ENCODE assay signal across 8 cellular contexts in genomic region chr16:4116328-4117249, GRCh38. TPM values are rescaled to one million over a fixed set of nuclear protein-coding genes. Genes with fewer than 3 reads are reported as not detected.
A peak's percentile ranks its signal among the peaks of the same experiment; 100 is the strongest.
DNase-seq lines count a peak whose midpoint lies in the region; ATAC-seq and TF ChIP-seq lines count a peak whose summit lies in the region.

ADCY9 (minus strand) TSS chr16:4116442; CDS start chr16:4115442, 1,000 bp downstream.

- peak within 1 kb of the TSS; percentile 24 for H3K4ac ChIP-seq in trophoblast cell (ENCODE audit: low read depth, low read length)

- no peaks in the 10 kb centered on the region for H3K36me3 ChIP-seq in CD4-positive, CD25-positive, alpha-beta regulatory T cell (ENCODE audit: control insufficient read depth, insufficient read depth, low read length)
- no peaks in the 10 kb centered on the region for H3K36me3 ChIP-seq in adrenal gland (replicated peaks in 1 of 2)
- peaks cover 0 to 3% (median 0%) of the 10 kb centered on the region in 9 donors for H3K36me3 ChIP-seq in heart left ventricle
- peaks cover 0 to 2% of the 10 kb centered on the region in 2 experiments for H3K36me3 ChIP-seq in trophoblast cell (ENCODE audit: control insufficient read depth in 1 of 2, insufficient read depth in 2 of 2, low read length in 2 of 2)
- no peaks in the 10 kb centered on the region for H3K36me3 ChIP-seq in transverse colon

- H3K4me1 ChIP-seq in CD4-positive, CD25-positive, alpha-beta regulatory T cell (ENCODE audit: control insufficient read depth, insufficient read depth, low read length, poor library complexity, severe bottlenecking) = peaks cover 18% of the 10 kb centered on the region
- H3K4me1 ChIP-seq in adrenal gland (replicated peaks in 1 of 2) (peaks cover 7 to 45% of the 10 kb centered on the region in 2 donors), heart left ventricle (peaks cover 0 to 46% (median 32%) of the 10 kb centered on the region in 12 donors), trophoblast cell (ENCODE audit: control insufficient read depth in 1 of 2, insufficient read depth in 2 of 2, low read length in 2 of 2) (peaks cover 18 to 28% of the 10 kb centered on the region in 2 experiments), transverse colon (peaks cover 4 to 46% (median 38%) of the 10 kb centered on the region in 4 donors)

- H3K18ac ChIP-seq in trophoblast cell (ENCODE audit: low read length) = peak within 1 kb of the TSS; percentile 77

- H2AFZ ChIP-seq in trophoblast cell (ENCODE audit: insufficient read depth, low read length, poor library complexity) = peak within 1 kb of the TSS; percentile 69

- POLR2A ChIA-PET in T-cell (lab: Charles Lee) = interaction anchor here in 1 of 2 donors (0.5 kb wide), 1 partner anchor 210 kb away, joined by 5 read pairs; no protein-coding TSS in a partner anchor

- peak within 1 kb of the TSS; percentile 61 for H2BK12ac ChIP-seq in trophoblast cell (ENCODE audit: low read length)

- peak within 1 kb of the TSS; percentile 53 for H3K14ac ChIP-seq in trophoblast cell (ENCODE audit: low read length)

- peak; percentile 66 to 75 (median 68) for DNase-seq in CD4-positive, CD25-positive, alpha-beta regulatory T cell
- DNase-seq in HuH-7.5 (ENCODE audit: low spot score) = peak; percentile 99
- DNase-seq in T-cell = peak; percentile 37 to 77 (median 63)
- DNase-seq in adrenal gland = peak; percentile 59 to 82 (median 71)
- DNase-seq in heart left ventricle = peak; percentile 82 to 91 (median 87)
- DNase-seq in trophoblast cell = peak; percentile 40 to 83
- DNase-seq in transverse colon = peak; percentile 82

- intact Hi-C loops in adrenal gland (cut with DNase I) (loop anchor here in 1 of 2 donors (5.0 to 10.0 kb wide), 3 partner anchors 62 to 134 kb away; partner anchors contain the start of gene SRL), heart left ventricle (cut with DNase I) (loop anchor here in 9 of 10 donors (1.0 to 10.0 kb wide), 13 partner anchors 64 to 179 kb away; partner anchors contain the start of gene SRL (in 1 of the 9)), transverse colon (cut with DNase I; ENCODE audit: low total_unique reads) (loop anchor here (5.0 to 10.0 kb wide), 3 partner anchors 136 to 179 kb away; no protein-coding TSS in a partner anchor)

- no peak within 1 kb of the TSS for H2AK5ac ChIP-seq in trophoblast cell (ENCODE audit: low read length)

- H3K36me3 Mint-ChIP-seq in CD4-positive, CD25-positive, alpha-beta regulatory T cell = no peaks in the 10 kb centered on the region
- H3K36me3 Mint-ChIP-seq in T-cell = no peaks in the 10 kb centered on the region

- no peak within 1 kb of the TSS for H3K27ac Mint-ChIP-seq in CD4-positive, CD25-positive, alpha-beta regulatory T cell
- H3K27ac Mint-ChIP-seq in T-cell = peak within 1 kb of the TSS; percentile 28 to 80

- no peak for TF ChIP-seq EP300 in transverse colon (IDR thresholded peaks at IDR 0.05; ENCODE audit: low read depth)

- H3K27ac ChIP-seq in CD4-positive, CD25-positive, alpha-beta regulatory T cell (ENCODE audit: insufficient read depth, low read length, poor library complexity, severe bottlenecking) = no peak within 1 kb of the TSS
- H3K27ac ChIP-seq in adrenal gland = peak within 1 kb of the TSS in 4 of 5 donors; percentile 53 to 89 (median 60)
- H3K27ac ChIP-seq in heart left ventricle = peak within 1 kb of the TSS in 11 of 12 donors; percentile 70 to 87 (median 83)
- no peak within 1 kb of the TSS for H3K27ac ChIP-seq in trophoblast cell (ENCODE audit: low read depth, low read length)
- H3K27ac ChIP-seq in transverse colon = peak within 1 kb of the TSS; percentile 81 to 85 (median 82)

- H3K79me2 ChIP-seq in trophoblast cell (ENCODE audit: control insufficient read depth, insufficient read depth, low read length, poor library complexity) = peaks cover 4% of the 10 kb centered on the region

- ATAC-seq in CD4-positive, CD25-positive, alpha-beta regulatory T cell (ENCODE audit: low read depth in 2 of 2) = peak; percentile 72 to 79
- ATAC-seq in GM19438 (IDR thresholded peaks at IDR 0.05; ENCODE audit: low read depth, unreplicated experiment) = peak; percentile 57
- ATAC-seq in T-cell (replicated peaks in 1 of 4) = peak; percentile 74 to 85 (median 77)
- ATAC-seq in heart left ventricle = peak; percentile 25 to 83 (median 78)

- no peak for TF ChIP-seq CTCF in adrenal gland (IDR thresholded peaks at IDR 0.05)
- TF ChIP-seq CTCF in heart left ventricle (IDR thresholded peaks at IDR 0.05) = no peak
- TF ChIP-seq CTCF in transverse colon (IDR thresholded peaks at IDR 0.05) = no peak

- H4K91ac ChIP-seq in trophoblast cell (ENCODE audit: low read depth, low read length) = peak within 1 kb of the TSS; percentile 39

- peak within 1 kb of the TSS; percentile 12 for H2BK120ac ChIP-seq in trophoblast cell (ENCODE audit: insufficient read depth, low read length, poor library complexity)

- no peak within 1 kb of the TSS for H2BK5ac ChIP-seq in trophoblast cell (ENCODE audit: low read depth, low read length, poor library complexity)

- CTCF ChIA-PET in T-cell (lab: Charles Lee) = interaction anchor here in 1 of 2 donors (0.8 kb wide), 1 partner anchor 137 kb away, joined by 3 read pairs; no protein-coding TSS in a partner anchor

- peaks cover 4 to 39% (median 10%) of the 10 kb centered on the region in 4 donors for H3K4me1 Mint-ChIP-seq in CD4-positive, CD25-positive, alpha-beta regulatory T cell
- H3K4me1 Mint-ChIP-seq in T-cell = peaks cover 40 to 41% (median 40%) of the 10 kb centered on the region in 3 donors

- peaks cover 7% of the 10 kb centered on the region for H3K27me3 ChIP-seq in CD4-positive, CD25-positive, alpha-beta regulatory T cell (ENCODE audit: control insufficient read depth, insufficient read depth, low read length)
- no peaks in the 10 kb centered on the region for H3K27me3 ChIP-seq in adrenal gland
- H3K27me3 ChIP-seq in heart left ventricle = no peaks in the 10 kb centered on the region
- H3K27me3 ChIP-seq in trophoblast cell (ENCODE audit: insufficient read depth, low read length) = peaks cover 3% of the 10 kb centered on the region
- no peaks in the 10 kb centered on the region for H3K27me3 ChIP-seq in transverse colon

- no peak within 1 kb of the TSS for H4K12ac ChIP-seq in trophoblast cell (ENCODE audit: low read depth, low read length)

- peak within 1 kb of the TSS; percentile 82 to 96 (median 90) for H3K4me3 Mint-ChIP-seq in CD4-positive, CD25-positive, alpha-beta regulatory T cell
- H3K4me3 Mint-ChIP-seq in T-cell = peak within 1 kb of the TSS; percentile 79 to 87 (median 80)

- WGBS in adrenal gland, 4 donors = 4 to 37% (median 12%) methylated on average over 8 to 99 of the region's 104 CpGs
- WGBS in heart left ventricle, 4 donors = 3 to 23% (median 10%) methylated on average over 13 to 104 of the region's 104 CpGs
- no CpG with 5 or more reads among the region's 104 CpGs for WGBS in trophoblast cell (ENCODE audit: extremely low coverage, insufficient coverage, insufficient read length)
- WGBS in transverse colon (ENCODE audit: low coverage in 1 of 2), 2 donors = 6 to 16% methylated on average over 9 to 29 of the region's 104 CpGs

- peaks cover 0 to 4% (median 0%) of the 10 kb centered on the region in 7 donors for H3K9me3 Mint-ChIP-seq in CD4-positive, CD25-positive, alpha-beta regulatory T cell
- H3K9me3 Mint-ChIP-seq in T-cell = no peaks in the 10 kb centered on the region

- no peaks in the 10 kb centered on the region for H3K9me3 ChIP-seq in CD4-positive, CD25-positive, alpha-beta regulatory T cell (ENCODE audit: control insufficient read depth in 2 of 2, low read length in 2 of 2)
- no peaks in the 10 kb centered on the region for H3K9me3 ChIP-seq in adrenal gland (replicated peaks in 1 of 3)
- no peaks in the 10 kb centered on the region for H3K9me3 ChIP-seq in heart left ventricle
- peaks cover 6% of the 10 kb centered on the region for H3K9me3 ChIP-seq in trophoblast cell (ENCODE audit: insufficient read depth, low read depth, low read length)
- no peaks in the 10 kb centered on the region for H3K9me3 ChIP-seq in transverse colon

- peak within 1 kb of the TSS; percentile 43 for H3K9ac ChIP-seq in trophoblast cell (ENCODE audit: low read length)

- peak; percentile 21 to 64 for TF ChIP-seq POLR2A in adrenal gland (IDR thresholded peaks at IDR 0.05)
- peak in 1 of 2 donors; percentile 55 for TF ChIP-seq POLR2A in heart left ventricle (IDR thresholded peaks at IDR 0.05)
- peak; percentile 41 for TF ChIP-seq POLR2A in transverse colon (IDR thresholded peaks at IDR 0.05)

- H3K27me3 Mint-ChIP-seq in CD4-positive, CD25-positive, alpha-beta regulatory T cell = peaks cover 6% of the 10 kb centered on the region
- peaks cover 0 to 1% of the 10 kb centered on the region in 2 donors for H3K27me3 Mint-ChIP-seq in T-cell

- in situ Hi-C loops in transverse colon (cut with MboI; ENCODE audit: low pct_ligation_motif_present in 1 of 4, low pct_unique_long_range_greater_than_20kb in 1 of 4, low sequenced_read_pairs in 3 of 4) = loop anchor here in 2 of 4 donors (25.0 kb wide), 1 partner anchor 104 kb away; no protein-coding TSS in a partner anchor

- no peak within 1 kb of the TSS for H3K23ac ChIP-seq in trophoblast cell (ENCODE audit: low read length)

- H4K8ac ChIP-seq in trophoblast cell (ENCODE audit: low read depth, low read length) = peak within 1 kb of the TSS; percentile 68

- H3K79me1 ChIP-seq in trophoblast cell (ENCODE audit: low read length) = peaks cover 7% of the 10 kb centered on the region

- H3K4me3 ChIP-seq in CD4-positive, CD25-positive, alpha-beta regulatory T cell (ENCODE audit: low read depth, low read length) = peak within 1 kb of the TSS; percentile 40
- H3K4me3 ChIP-seq in adrenal gland (peak within 1 kb of the TSS in 3 of 4 donors; percentile 55 to 83 (median 70)), heart left ventricle (peak within 1 kb of the TSS; percentile 50 to 92 (median 70)), trophoblast cell (ENCODE audit: low read depth, low read length) (peak within 1 kb of the TSS; percentile 77), transverse colon (peak within 1 kb of the TSS; percentile 61 to 83 (median 70))

- H3K4me2 ChIP-seq in trophoblast cell (ENCODE audit: low read length) = peak within 1 kb of the TSS; percentile 95

RNA-seq across cellular contexts. Expression of gene ADCY9, which starts in this region (rescaled TPM):
- 7.8 TPM for total RNA-seq in CD4-positive, CD25-positive, alpha-beta regulatory T cell
- polyA plus RNA-seq in CD4-positive, CD25-positive, alpha-beta regulatory T cell = under 1 TPM; 0.06 to 0.37 (median 0.17) TPM
- 10 to 100 TPM in 4 of 5 donors, 1 to 10 TPM in 1; 7.9 to 15.7 (median 11.6) TPM for total RNA-seq in T-cell
- 10 to 100 TPM; 16.8 to 37.6 (median 21.4) TPM for total RNA-seq in adrenal gland
- 1 to 10 TPM; 3.7 to 9.0 (median 5.5) TPM for polyA plus RNA-seq in adrenal gland
- 10 to 100 TPM; 39.5 to 85.8 (median 45.3) TPM for total RNA-seq in heart left ventricle
- polyA plus RNA-seq in heart left ventricle = 10 to 100 TPM; 11.8 to 42.9 TPM
- polyA plus RNA-seq in trophoblast cell (2013) = 9.8 and 10.3 TPM in 2 replicates
- 10 to 100 TPM; 33.7 to 46.0 (median 37.2) TPM for total RNA-seq in transverse colon

Comparison
In these comparisons a context has a peak if more than half of its experiments do, and no peak if none do; other contexts are left out.
1. H3K27ac ChIP-seq: peak in adrenal gland (4 of 5), heart left ventricle (11 of 12) and transverse colon (4 of 4); none in CD4-positive, CD25-positive, alpha-beta regulatory T cell (single experiment) and trophoblast cell (single experiment).
2. H3K27ac Mint-ChIP-seq: peak in T-cell (2 of 2); none in CD4-positive, CD25-positive, alpha-beta regulatory T cell (0 of 3).
3. Peak in every context shown above with its lines, with median percentiles within 50 percentile points of each other: ATAC-seq, DNase-seq and H3K4me3 ChIP-seq.